In genomic region chr1:40338745-40339419, GRCh38 we compare ENCODE assay signal across 8 cellular contexts. TPM values are rescaled to one million over a fixed set of nuclear protein-coding genes. Genes with fewer than 3 reads are reported as not detected.
DNase-seq lines count a peak whose midpoint lies in the region; ATAC-seq lines count a peak whose summit lies in the region.

No MANE protein-coding gene starts in this region.

- H3K4me3 Mint-ChIP-seq in naive B cell: peak overlapping the region in 6 of 8 donors; percentile 39 to 88 (median 62)

- H3K4me1 ChIP-seq in Karpas-422 (ENCODE audit: low read length): peaks cover 20% of the 10 kb centered on the region

- no peaks in the 10 kb centered on the region for H3K27me3 ChIP-seq in Karpas-422 (ENCODE audit: low read length)

- H3K4me2 ChIP-seq in Karpas-422 (ENCODE audit: low read depth, low read length, poor library complexity, severe bottlenecking): peak overlapping the region; percentile 10

- peaks cover 38 to 51% (median 50%) of the 10 kb centered on the region in 3 donors for H3K4me1 Mint-ChIP-seq in naive B cell

- H3K9ac ChIP-seq in Karpas-422 (ENCODE audit: low read length): no peak overlapping the region

- H3K36me3 ChIP-seq in Karpas-422 (ENCODE audit: insufficient read depth, low read length): no peaks in the 10 kb centered on the region

- no peaks in the 10 kb centered on the region for H3K9me2 ChIP-seq in Karpas-422 (replicated peaks; ENCODE audit: insufficient read depth, low read length)

- H4K20me1 ChIP-seq in Karpas-422 (ENCODE audit: insufficient read depth, low read depth, low read length): no peaks in the 10 kb centered on the region

- ATAC-seq in esophagus mucosa (peak; percentile 90), naive B cell (ENCODE audit: low read depth in 2 of 2) (peak; percentile 91 to 95), GM21390 (IDR thresholded peaks at IDR 0.05; ENCODE audit: unreplicated experiment) (no peak)

- H3K36me3 Mint-ChIP-seq in naive B cell: no peaks in the 10 kb centered on the region

- no peaks in the 10 kb centered on the region for H3K27me3 Mint-ChIP-seq in naive B cell

- H3K79me2 ChIP-seq in Karpas-422 (ENCODE audit: low read length): no peaks in the 10 kb centered on the region

- no peak overlapping the region for H3K27ac ChIP-seq in Karpas-422 (ENCODE audit: low read length)

- H3K4me3 ChIP-seq in Karpas-422 (ENCODE audit: low read length): no peak overlapping the region

- H3K9me3 ChIP-seq in Karpas-422 (ENCODE audit: low read length): no peaks in the 10 kb centered on the region

- H3K9me3 Mint-ChIP-seq in naive B cell: peaks cover 0 to 2% (median 0%) of the 10 kb centered on the region in 7 donors

- peak overlapping the region; percentile 70; the same call in 1 of the 2 replicates for H2AFZ ChIP-seq in Karpas-422 (ENCODE audit: low read length)

- peak overlapping the region in 5 of 6 donors; percentile 2 to 78 (median 23) for H3K27ac Mint-ChIP-seq in naive B cell

- peak; percentile 79 for DNase-seq in EL
- DNase-seq in Karpas-422: peak; percentile 95
- DNase-seq in OCI-M1 (lab: John Stamatoyannopoulos, UW): peak; percentile 92
- DNase-seq in activated T-cell treated with anti-CD3 and anti-CD28 coated beads, Interleukin-2, amount 50 U/mL, for 1 hour: peak; percentile 96
- peak; percentile 86 for DNase-seq in naive B cell
- peak; percentile 83 for DNase-seq in stimulated activated CD8-positive, alpha-beta memory T cell treated with anti-CD3 and anti-CD28 coated beads, Interleukin-7, amount 100 ng/mL, for 24 hours (ENCODE audit: low read depth)

RNA-seq across cellular contexts. Expression of gene COL9A2, which starts 21.8 kb away (rescaled TPM):
- total RNA-seq in Karpas-422 (2014; rRNA removed; shearing (Covaris generic); ENCODE audit: low replicate concordance): 7.9 and 28.2 TPM in 2 replicates
- 0.64 TPM for total RNA-seq in esophagus mucosa
- 1 to 10 TPM; 1.3 to 5.6 (median 3.2) TPM for polyA plus RNA-seq in naive B cell (ENCODE audit: low read depth in 6 of 6)

RNA-seq across cellular contexts. Expression of gene SMAP2, which starts 34.6 kb away (rescaled TPM):
- 33.6 and 37.5 TPM in 2 replicates for total RNA-seq in Karpas-422 (2014; rRNA removed; shearing (Covaris generic); ENCODE audit: low replicate concordance)
- total RNA-seq in esophagus mucosa: 17.9 TPM
- 100 to 1,000 TPM; 480 to 946 (median 649) TPM for polyA plus RNA-seq in naive B cell (ENCODE audit: low read depth in 6 of 6)
